ENCODE assay signal across 12 cellular contexts in the genomic region with DNA sequence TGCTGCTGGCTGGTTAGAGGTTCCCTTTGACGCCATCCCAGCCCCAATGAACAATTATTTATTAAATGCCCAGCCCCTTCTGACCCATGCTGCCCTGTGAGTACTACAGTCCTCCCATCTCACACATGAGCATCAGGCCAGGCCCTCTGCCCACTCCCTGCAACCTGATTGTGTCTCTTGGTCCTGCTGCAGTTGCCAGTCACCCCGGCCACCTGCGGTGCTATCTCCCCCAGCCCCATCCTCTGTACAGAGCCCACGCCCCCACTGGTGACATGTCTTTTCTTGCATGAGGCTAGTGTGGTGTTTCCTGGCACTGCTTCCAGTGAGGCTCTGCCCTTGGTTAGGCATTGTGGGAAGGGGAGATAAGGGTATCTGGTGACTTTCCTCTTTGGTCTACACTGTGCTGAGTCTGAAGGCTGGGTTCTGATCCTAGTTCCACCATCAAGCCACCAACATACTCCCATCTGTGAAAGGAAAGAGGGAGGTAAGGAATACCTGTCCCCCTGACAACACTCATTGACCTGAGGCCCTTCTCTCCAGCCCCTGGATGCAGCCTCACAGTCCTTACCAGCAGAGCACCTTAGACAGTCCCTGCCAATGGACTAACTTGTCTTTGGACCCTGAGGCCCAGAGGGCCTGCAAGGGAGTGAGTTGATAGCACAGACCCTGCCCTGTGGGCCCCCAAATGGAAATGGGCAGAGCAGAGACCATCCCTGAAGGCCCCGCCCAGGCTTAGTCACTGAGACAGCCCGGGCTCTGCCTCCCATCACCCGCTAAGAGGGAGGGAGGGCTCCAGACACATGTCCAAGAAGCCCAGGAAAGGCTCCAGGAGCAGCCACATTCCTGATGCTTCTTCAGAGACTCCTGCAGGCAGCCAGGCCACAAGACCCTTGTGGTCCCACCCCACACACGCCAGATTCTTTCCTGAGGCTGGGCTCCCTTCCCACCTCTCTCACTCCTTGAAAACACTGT. TPM values are rescaled to one million over a fixed set of nuclear protein-coding genes. Genes with fewer than 3 reads are reported as not detected.
DNase-seq lines count a peak whose midpoint lies in the region; ATAC-seq and TF ChIP-seq lines count a peak whose summit lies in the region.
"Had no signal": no experiment of that assay in that cellular context is flagged by ENCODE, and none has a peak within 500 bp of the region (broad histone marks: within the 10 kb centered on the region; RNA-seq: fewer than 3 reads in every experiment).

No MANE protein-coding gene starts in this region.

- H3K4me1 ChIP-seq in adipocyte (ENCODE audit: control insufficient read depth, insufficient read depth, low read length) (peaks cover 15% of the 10 kb centered on the region), testis (peaks cover 39% of the 10 kb centered on the region)

- no peak overlapping the region for H3K9ac ChIP-seq in adipocyte (ENCODE audit: low read length)

- intact Hi-C loops in testis (cut with DNase I; ENCODE audit: low total_unique reads) = no loop called here

- TF ChIP-seq POLR2A in testis (IDR thresholded peaks at IDR 0.05) = no peak

- H3K36me3 ChIP-seq in adipocyte (ENCODE audit: control insufficient read depth, insufficient read depth, low read length, severe bottlenecking) (peaks cover 13% of the 10 kb centered on the region), testis (ENCODE audit: low read depth, missing control alignments) (no peaks in the 10 kb centered on the region)

- ATAC-seq in HG03342 (IDR thresholded peaks at IDR 0.05; ENCODE audit: unreplicated experiment) = no peak

- TF ChIP-seq CTCF in testis (IDR thresholded peaks at IDR 0.05) = no peak

- no peak overlapping the region for H3K4me3 ChIP-seq in adipocyte (ENCODE audit: low read length)
- H3K4me3 ChIP-seq in testis = no peak overlapping the region

- WGBS in testis, 2 donors = 70 to 84% methylated on average over 8 of the region's 8 CpGs

- H3K9me3 ChIP-seq in adipocyte (ENCODE audit: control insufficient read depth, low read length) = no peaks in the 10 kb centered on the region
- H3K9me3 ChIP-seq in testis = no peaks in the 10 kb centered on the region

- DNase-seq in SIG-M5 treated with dmso at 0.1 percent for 504 hours (lab: John Stamatoyannopoulos, UW; ENCODE audit: unreplicated experiment) (peak; percentile 18), SIG-M5 (lab: John Stamatoyannopoulos, UW) (no peak), adipocyte (ENCODE audit: low read depth) (peak; percentile 34), iPS-NIHi7 (ENCODE audit: extremely low spot score) (peak; percentile 59), testis (peak; percentile 68), NCI-H2107 treated with DMSO at 0.1 percent for 48 hours (lab: John Stamatoyannopoulos, UW; ENCODE audit: unreplicated experiment) (no peak), HuH-7 (ENCODE audit: low spot score) (no peak)
- DNase-seq: NCI-H2107 had no signal

- H3K27me3 ChIP-seq in adipocyte (replicated peaks; ENCODE audit: control insufficient read depth, insufficient read depth, low read length) (peaks cover 3% of the 10 kb centered on the region), testis (no peaks in the 10 kb centered on the region)

- H3K27ac ChIP-seq in testis = peak overlapping the region in 1 of 2 donors; percentile 55

RNA-seq across cellular contexts. Expression of gene CX3CL1, which starts 11.3 kb away (rescaled TPM):
- 10 to 100 TPM in 1 of 2 donors, 1 to 10 TPM in 1; 8.5 to 19.6 TPM for total RNA-seq in testis
- polyA plus RNA-seq in testis (ENCODE audit: insufficient read depth, low read depth, low replicate concordance) = 12.9 TPM
- total RNA-seq: A673; T-helper 2 cell treated with Interferon-gamma antibody and Interleukin-4, amounts not matched to agents 100 ng/mL and 5 ng/mL, for 36 hours had no signal

RNA-seq across cellular contexts. Expression of gene CCL17, which starts 21.0 kb away (rescaled TPM):
- total RNA-seq in testis = under 1 TPM in 1 of 2 donors, not detected in 1; 0.81 TPM
- polyA plus RNA-seq in testis (ENCODE audit: insufficient read depth, low read depth, low replicate concordance) = 4.0 TPM
- total RNA-seq: A673; T-helper 2 cell treated with Interferon-gamma antibody and Interleukin-4, amounts not matched to agents 100 ng/mL and 5 ng/mL, for 36 hours had no signal
- polyA plus RNA-seq: neural cell had no signal

RNA-seq across cellular contexts. Expression of gene CCL22, which starts 25.0 kb away (rescaled TPM):
- total RNA-seq in testis = not detected
- 0.65 TPM for polyA plus RNA-seq in testis (ENCODE audit: insufficient read depth, low read depth, low replicate concordance)
- total RNA-seq: A673 had no signal
- polyA plus RNA-seq: neural cell had no signal

Comparison
In these comparisons a context has a peak if more than half of its experiments do, and no peak if none do; other contexts are left out.
1. DNase-seq: peak in SIG-M5 treated with dmso at 0.1 percent for 504 hours (single experiment), adipocyte (single experiment), iPS-NIHi7 (single experiment) and testis (single experiment); none in SIG-M5 (single experiment), NCI-H2107 treated with DMSO at 0.1 percent for 48 hours (single experiment) and HuH-7 (single experiment).